In genomic region chr12:95318071-95318545, GRCh38 we compare ENCODE assay signal across 1 cellular context.
A peak's percentile ranks its signal among the peaks of the same experiment; 100 is the strongest.
TF ChIP-seq lines count a peak whose summit lies in the region.

No MANE protein-coding gene starts in this region.

TF ChIP-seq in HepG2, 621 proteins besides CTCF, POLR2A, EP300 and RAD21 (continued from another document):
- TF ChIP-seq ATF2 (CRISPR knock-in tag; IDR thresholded peaks at IDR 0.05): peak; percentile 64; the same call in 1 of the 2 replicates
- TF ChIP-seq KDM1A (CRISPR knock-in tag; IDR thresholded peaks at IDR 0.05): 0 out of 2 replicates have a peak, but pooled peaks have one; percentile 32
